Comparison of ENCODE assay signal across 18 cellular contexts in genomic region chr4:8651661-8652180, GRCh38. TPM values are rescaled to one million over a fixed set of nuclear protein-coding genes. Genes with fewer than 3 reads are reported as not detected.
DNase-seq lines count a peak whose midpoint lies in the region; ATAC-seq and FAIRE-seq lines count a peak whose summit lies in the region.
"Had no signal": no experiment of that assay in that cellular context is flagged by ENCODE, and none has a peak within 500 bp of the region (broad histone marks: within the 10 kb centered on the region; RNA-seq: fewer than 3 reads in every experiment).

No MANE protein-coding gene starts in this region.

- peaks cover 3% of the 10 kb centered on the region for H3K27me3 Mint-ChIP-seq in activated naive CD8-positive, alpha-beta T cell treated with anti-CD3 and anti-CD28 coated beads, Interleukin-2, amount 50 U/mL, for 24 hours

- peaks cover 12% of the 10 kb centered on the region for H3K9me3 Mint-ChIP-seq in activated naive CD8-positive, alpha-beta T cell treated with anti-CD3 and anti-CD28 coated beads, Interleukin-2, amount 50 U/mL, for 24 hours

- intact Hi-C loops in cardiac septum (cut with DNase I) (no loop called here), Right ventricle myocardium superior (cut with DNase I) (no loop called here), sciatic nerve (cut with DNase I) (no loop called here)

- no peak overlapping the region for H3K27ac Mint-ChIP-seq in activated naive CD8-positive, alpha-beta T cell treated with anti-CD3 and anti-CD28 coated beads, Interleukin-2, amount 50 U/mL, for 24 hours
- H3K27ac Mint-ChIP-seq: B cell had no signal

- DNase-seq in cardiac septum (ENCODE audit: low spot score) (peak; percentile 41), Right ventricle myocardium superior (no peak), mesenteric fat pad (ENCODE audit: low spot score) (peak; percentile 80), sciatic nerve (ENCODE audit: low spot score) (peak; percentile 37), HTR-8/SVneo (ENCODE audit: insufficient read length, low spot score) (no peak)
- no peak for DNase-seq in activated CD4-positive, alpha-beta T cell treated with anti-CD3 and anti-CD28 coated beads, Interleukin-2, amount 50 U/mL, for 48 hours
- no peak for DNase-seq in activated naive CD8-positive, alpha-beta T cell treated with anti-CD3 and anti-CD28 coated beads, Interleukin-2, amount 50 U/mL, for 24 hours
- DNase-seq: GF-D8, GOT3, MV-4-11, NCI-H187, NCI-H2107, NCI-H345, NCI-H524 treated with DMSO at 0.1 percent for 48 hours, RPMI8226 had no signal

- no peak for FAIRE-seq in HTR-8/SVneo (lab: Jason Lieb, UNC)
- FAIRE-seq: GM12878 had no signal

- ATAC-seq in Right ventricle myocardium superior (ENCODE audit: poor library complexity) (no peak), sciatic nerve (no peak), GM21619 (IDR thresholded peaks at IDR 0.05; ENCODE audit: unreplicated experiment) (no peak)
- ATAC-seq in activated naive CD8-positive, alpha-beta T cell treated with anti-CD3 and anti-CD28 coated beads, Interleukin-2, amount 50 U/mL, for 24 hours = no peak
- ATAC-seq: GM12878 had no signal

- H3K4me1 Mint-ChIP-seq in activated naive CD8-positive, alpha-beta T cell treated with anti-CD3 and anti-CD28 coated beads, Interleukin-2, amount 50 U/mL, for 24 hours = no peaks in the 10 kb centered on the region
- H3K4me1 Mint-ChIP-seq: B cell had no signal

- H3K36me3 Mint-ChIP-seq in activated naive CD8-positive, alpha-beta T cell treated with anti-CD3 and anti-CD28 coated beads, Interleukin-2, amount 50 U/mL, for 24 hours (ENCODE audit: low read depth) = no peaks in the 10 kb centered on the region

- H3K4me3 Mint-ChIP-seq in activated naive CD8-positive, alpha-beta T cell treated with anti-CD3 and anti-CD28 coated beads, Interleukin-2, amount 50 U/mL, for 24 hours = no peak overlapping the region
- H3K4me3 Mint-ChIP-seq: B cell had no signal

RNA-seq across cellular contexts. Expression of gene CPZ, which starts 59.2 kb away (rescaled TPM):
- total RNA-seq in cardiac septum = 0.30 TPM
- not detected for total RNA-seq in Right ventricle myocardium superior
- 9.7 TPM for total RNA-seq in mesenteric fat pad
- 7.0 TPM for total RNA-seq in sciatic nerve
- total RNA-seq: B cell, GM12878 had no signal

Comparison
In these comparisons a context has a peak if more than half of its experiments do, and no peak if none do; other contexts are left out.
1. DNase-seq: peak in cardiac septum (single experiment), mesenteric fat pad (single experiment) and sciatic nerve (single experiment); none in Right ventricle myocardium superior (single experiment), activated CD4-positive, alpha-beta T cell treated with anti-CD3 and anti-CD28 coated beads, Interleukin-2, amount 50 U/mL, for 48 hours (0 of 2), activated naive CD8-positive, alpha-beta T cell treated with anti-CD3 and anti-CD28 coated beads, Interleukin-2, amount 50 U/mL, for 24 hours (single experiment) and HTR-8/SVneo (single experiment).